Comparison of ENCODE assay signal across 21 cellular contexts in genomic region chr1:202684716-202685115, GRCh38. TPM values are rescaled to one million over a fixed set of nuclear protein-coding genes. Genes with fewer than 3 reads are reported as not detected.
"Had no signal": no experiment of that assay in that cellular context is flagged by ENCODE, and none has a peak within 500 bp of the region (broad histone marks: within the 10 kb centered on the region; RNA-seq: fewer than 3 reads in every experiment).

No MANE protein-coding gene starts in this region.

- H3K4me3 ChIP-seq: adrenal gland, breast epithelium, mucosa of descending colon, right atrium auricular region, tibial nerve, uterus had no signal

- H3K4me1 ChIP-seq: adrenal gland, breast epithelium, right atrium auricular region, tibial nerve, uterus had no signal

- DNase-seq: activated CD4-positive, alpha-beta T cell treated with anti-CD3 and anti-CD28 coated beads for 1 hour; activated CD8-positive, alpha-beta memory T cell treated with anti-CD3 and anti-CD28 coated beads for 24 hours; activated CD8-positive, alpha-beta memory T cell treated with anti-CD3 and anti-CD28 coated beads, Interleukin-2, amount 50 U/mL, for 48 hours; activated effector memory CD4-positive, alpha-beta T cell treated with Interleukin-2 at 50 U/mL for 16 hours; activated T-cell treated with anti-CD3 and anti-CD28 coated beads, Interleukin-2, amount 50 U/mL, for 48 hours; adrenal gland; cerebellar nuclear complex; cortex of kidney; erythroblast; foreskin melanocyte; mucosa of descending colon; naive B cell; stimulated activated CD4-positive, alpha-beta T cell treated with anti-CD3 and anti-CD28 coated beads, Interleukin-2, amount 100 ng/mL, for 24 hours; stimulated activated naive CD4-positive, alpha-beta T cell treated with Interleukin-2 at 50 U/mL for 16 hours; uterus; WERI-Rb-1 had no signal

- H3K9me3 ChIP-seq: adrenal gland, breast epithelium, mucosa of descending colon, right atrium auricular region, tibial nerve, uterus had no signal

- ATAC-seq: mucosa of descending colon had no signal

- H3K36me3 ChIP-seq: adrenal gland, breast epithelium, right atrium auricular region, tibial nerve, uterus, WERI-Rb-1 had no signal

- H3K27ac ChIP-seq: adrenal gland, breast epithelium, right atrium auricular region, tibial nerve, uterus, WERI-Rb-1 had no signal

- H3K27me3 ChIP-seq: right atrium auricular region, uterus had no signal

RNA-seq across cellular contexts. Expression of gene SYT2, which starts 25.5 kb away (rescaled TPM):
- total RNA-seq: liver, osteoblast, right atrium auricular region had no signal
